28 cellular contexts compared by ENCODE assay signal in genomic region chr2:38907242-38907641, GRCh38. TPM values are rescaled to one million over a fixed set of nuclear protein-coding genes. Genes with fewer than 3 reads are reported as not detected.
"Had no signal": no experiment of that assay in that cellular context is flagged by ENCODE, and none has a peak within 500 bp of the region (broad histone marks: within the 10 kb centered on the region; RNA-seq: fewer than 3 reads in every experiment).

No MANE protein-coding gene starts in this region.

- H3K36me3 Mint-ChIP-seq: naive thymus-derived CD4-positive, alpha-beta T cell; neural progenitor cell; stimulated activated memory B cell treated with anti-CD40 and anti-IgM and Interleukin-4, amounts not matched to agents 10 μg/mL and 1 μg/mL and 100 μg/mL, for 72 hours; type B pancreatic cell had no signal

- H3K4me1 Mint-ChIP-seq: nephron, neural progenitor cell had no signal

- H3K27ac Mint-ChIP-seq: nephron, neural progenitor cell, progenitor cell of endocrine pancreas, type B pancreatic cell had no signal

- H3K4me3 Mint-ChIP-seq: naive thymus-derived CD4-positive, alpha-beta T cell; nephron; neural progenitor cell; stimulated activated memory B cell treated with anti-CD40 and anti-IgM and Interleukin-4, amounts not matched to agents 10 μg/mL and 1 μg/mL and 100 μg/mL, for 72 hours; type B pancreatic cell had no signal

- H3K4me2 ChIP-seq: hepatocyte, neural progenitor cell, smooth muscle cell had no signal

- H2AFZ ChIP-seq: hepatocyte, neural progenitor cell, parathyroid adenoma had no signal

- H3K27me3 ChIP-seq: esophagus muscularis mucosa, foreskin keratinocyte, gastroesophageal sphincter, heart left ventricle, hepatocyte, left lung, neural progenitor cell, suprapubic skin, thyroid gland had no signal

- H3K9ac ChIP-seq: neural progenitor cell, parathyroid adenoma had no signal

- H3K27me3 Mint-ChIP-seq: progenitor cell of endocrine pancreas; stimulated activated memory B cell treated with anti-CD40 and anti-IgM and Interleukin-4, amounts not matched to agents 10 μg/mL and 1 μg/mL and 100 μg/mL, for 72 hours; type B pancreatic cell had no signal

- DNase-seq: dermis blood vessel endothelial cell; effector memory CD4-positive, alpha-beta T cell; foreskin keratinocyte; heart left ventricle; kidney; left lung; mesendoderm; midbrain; naive thymus-derived CD4-positive, alpha-beta T cell; stimulated activated CD4-positive, alpha-beta T cell treated with anti-CD3 and anti-CD28 coated beads, Interleukin-12 subunit alpha, Interleukin-12 subunit beta, amount 100 ng/mL, for 4 hours; stimulated activated CD4-positive, alpha-beta T cell treated with anti-CD3 and anti-CD28 coated beads, Interleukin-1b, Interleukin-23, amount 100 ng/mL, for 48 hours; stimulated activated CD4-positive, alpha-beta T cell treated with anti-CD3 and anti-CD28 coated beads, Interleukin-4, amount 100 ng/mL, for 24 hours; stimulated activated naive CD8-positive, alpha-beta T cell treated with anti-CD3 and anti-CD28 coated beads, Interleukin-15, Interleukin-2, amounts not matched to agents 100 U/mL and 50 U/mL, for 24 hours; thyroid gland had no signal

- H3K36me3 ChIP-seq: esophagus muscularis mucosa, gastroesophageal sphincter, heart left ventricle, left lung, neural progenitor cell, suprapubic skin, thyroid gland had no signal

- H3K4me1 ChIP-seq: esophagus muscularis mucosa, gastroesophageal sphincter, left lung, neural progenitor cell, suprapubic skin, thyroid gland had no signal

- ATAC-seq: gastroesophageal sphincter; heart left ventricle; left lung; naive thymus-derived CD4-positive, alpha-beta T cell; sciatic nerve; stimulated activated memory B cell treated with anti-CD40 and anti-IgM and Interleukin-4, amounts not matched to agents 10 μg/mL and 1 μg/mL and 100 μg/mL, for 72 hours; stimulated activated naive CD8-positive, alpha-beta T cell treated with anti-CD3 and anti-CD28 coated beads, Interleukin-15, Interleukin-2, amounts not matched to agents 100 U/mL and 50 U/mL, for 24 hours had no signal

- H3K27ac ChIP-seq: coronary artery, esophagus muscularis mucosa, foreskin keratinocyte, gastroesophageal sphincter, heart left ventricle, hepatocyte, left lung, neural progenitor cell, parathyroid adenoma, suprapubic skin, thyroid gland had no signal

- H3K79me2 ChIP-seq: hepatocyte, parathyroid adenoma had no signal

- H3K4me3 ChIP-seq: coronary artery, esophagus muscularis mucosa, gastroesophageal sphincter, heart left ventricle, hepatocyte, left lung, neural progenitor cell, smooth muscle cell, suprapubic skin, thyroid gland had no signal

- FAIRE-seq: endothelial cell of umbilical vein, kidney had no signal

- H3K9me3 ChIP-seq: esophagus muscularis mucosa, gastroesophageal sphincter, heart left ventricle, left lung, suprapubic skin, thyroid gland had no signal

- H3K9me3 Mint-ChIP-seq: naive thymus-derived CD4-positive, alpha-beta T cell; nephron; neural progenitor cell; stimulated activated memory B cell treated with anti-CD40 and anti-IgM and Interleukin-4, amounts not matched to agents 10 μg/mL and 1 μg/mL and 100 μg/mL, for 72 hours; type B pancreatic cell had no signal

RNA-seq across cellular contexts. Expression of gene ARHGEF33, which starts 17.6 kb away (rescaled TPM):
- polyA plus RNA-seq: naive thymus-derived CD4-positive, alpha-beta T cell had no signal
